Comparison of ENCODE assay signal across 18 cellular contexts in genomic region chr1:10899490-10900264, GRCh38.
DNase-seq lines count a peak whose midpoint lies in the region; ATAC-seq, FAIRE-seq and TF ChIP-seq lines count a peak whose summit lies in the region.
"Had no signal": no experiment of that assay in that cellular context is flagged by ENCODE, and none has a peak within 500 bp of the region (broad histone marks: within the 10 kb centered on the region; RNA-seq: fewer than 3 reads in every experiment).

No MANE protein-coding gene starts in this region.

- WGBS in IMR-90 (ENCODE audit: extremely low coverage in 2 of 2, insufficient read length in 1 of 2), 2 experiments, result 86% methylated on average over 9 of the region's 18 CpGs; no CpG with 5 or more reads in 1 of the 2 experiments
- 23% methylated on average over 13 of the region's 18 CpGs for whole genome bisulfite sequencing in mammary epithelial cell (ENCODE audit: low coverage, missing lambda C conversion rate)

- no peak overlapping the region for H2AK9ac ChIP-seq in IMR-90 (replicated peaks; ENCODE audit: low read depth, low read length, poor library complexity)

- H3K4me2 ChIP-seq in BLaER1 (peak overlapping the region; percentile 83), IMR-90 (ENCODE audit: low read depth, low read length) (no peak overlapping the region), mammary epithelial cell (ENCODE audit: insufficient read depth, low read depth, low read length) (peak overlapping the region; percentile 74)

- TF ChIP-seq CTCF in IMR-90 (conservative IDR thresholded peaks at IDR 0.05; ENCODE audit: low read depth, low read length) (no peak), mammary epithelial cell (conservative IDR thresholded peaks at IDR 0.05 in 1 of 2, IDR thresholded peaks at IDR 0.05 in 1 of 2; ENCODE audit: extremely low read depth in 1 of 2, insufficient read depth in 1 of 2, low read depth in 1 of 2, low read length in 2 of 2) (no peak), kidney (IDR thresholded peaks at IDR 0.05; ENCODE audit: borderline replicate concordance, extremely low read depth, insufficient read depth) (no peak)

- in situ Hi-C loops in IMR-90 (cut with MboI; ENCODE audit: low sequenced_read_pairs) (no loop called here), mammary epithelial cell (cut with MboI; ENCODE audit: low sequenced_read_pairs in 2 of 2) (no loop called here)

- no peak overlapping the region for H3K23ac ChIP-seq in IMR-90 (ENCODE audit: low read depth, low read length)

- H4K5ac ChIP-seq in IMR-90 (ENCODE audit: low read depth, low read length), result no peak overlapping the region

- no peak overlapping the region for H3K14ac ChIP-seq in IMR-90 (replicated peaks; ENCODE audit: low read depth, low read length)

- H3K4me3 ChIP-seq in BLaER1 (no peak overlapping the region), IMR-90 (ENCODE audit: insufficient read depth, low read depth, low read length) (no peak overlapping the region), mammary epithelial cell (replicated peaks in 1 of 3; ENCODE audit: insufficient read depth in 1 of 3, low read depth in 2 of 3, low read length in 3 of 3) (peak overlapping the region in 2 of 3 experiments; percentile 15 to 20), kidney (ENCODE audit: low read length in 2 of 2) (no peak overlapping the region)
- H3K4me3 ChIP-seq: A549, dorsolateral prefrontal cortex, thyroid gland had no signal

- no peak overlapping the region for H2BK20ac ChIP-seq in IMR-90 (ENCODE audit: low read depth, low read length)

- H3K27ac ChIP-seq in BLaER1 (no peak overlapping the region), IMR-90 (ENCODE audit: insufficient read depth, low read length) (no peak overlapping the region), mammary epithelial cell (ENCODE audit: insufficient read depth, low read depth, low read length) (peak overlapping the region; percentile 82), kidney (ENCODE audit: low read depth in 2 of 2, low read length in 2 of 2) (no peak overlapping the region)
- H3K27ac ChIP-seq: C4-2B, dorsolateral prefrontal cortex, thyroid gland had no signal

- no peak for TF ChIP-seq RAD21 in IMR-90 (IDR thresholded peaks at IDR 0.05; ENCODE audit: low read length)

- dilution Hi-C loops in IMR-90 (cut with HindIII; ENCODE audit: low sequenced_read_pairs, unreplicated experiment) (no loop called here), mammary epithelial cell (cut with HindIII; ENCODE audit: low sequenced_read_pairs) (no loop called here)

- no peak overlapping the region for H3K18ac ChIP-seq in IMR-90 (ENCODE audit: low read depth, low read length)

- peaks cover 60% of the 10 kb centered on the region for H3K4me1 ChIP-seq in BLaER1
- no peaks in the 10 kb centered on the region for H3K4me1 ChIP-seq in IMR-90 (ENCODE audit: control insufficient read depth, insufficient read depth, low read length)
- H3K4me1 ChIP-seq in mammary epithelial cell (ENCODE audit: insufficient read depth, low read length), result peaks cover 46% of the 10 kb centered on the region
- no peaks in the 10 kb centered on the region for H3K4me1 ChIP-seq in kidney (ENCODE audit: control insufficient read depth in 1 of 2, insufficient read depth in 1 of 2, low read depth in 1 of 2, low read length in 2 of 2)

- POLR2A ChIA-PET in IMR-90 (lab: Charles Lee; ENCODE audit: unreplicated experiment), result no interaction called here

- no peak overlapping the region for H2BK15ac ChIP-seq in IMR-90 (ENCODE audit: low read depth, low read length)

- H3K9me1 ChIP-seq in IMR-90 (ENCODE audit: insufficient read depth, low read length), result no peaks in the 10 kb centered on the region

- H3K56ac ChIP-seq in IMR-90 (ENCODE audit: extremely low read depth, insufficient read depth, low read length), result no peak overlapping the region

- no peak overlapping the region for H2BK5ac ChIP-seq in IMR-90 (ENCODE audit: low read depth, low read length, poor library complexity, severe bottlenecking)

- H4K91ac ChIP-seq in IMR-90 (ENCODE audit: insufficient read depth, low read depth, low read length), result no peak overlapping the region

- H2AK5ac ChIP-seq in IMR-90 (ENCODE audit: low read depth, low read length), result no peak overlapping the region

- no peak overlapping the region for H4K8ac ChIP-seq in IMR-90 (ENCODE audit: low read depth in 2 of 2, low read length in 2 of 2)

- peaks cover 48% of the 10 kb centered on the region; the same call in 1 of the 2 replicates for H4K20me1 ChIP-seq in BLaER1
- H4K20me1 ChIP-seq in IMR-90 (ENCODE audit: insufficient read depth, low read length), result no peaks in the 10 kb centered on the region
- H4K20me1 ChIP-seq in mammary epithelial cell (ENCODE audit: insufficient read depth, low read length), result no peaks in the 10 kb centered on the region

- DNase-seq in IMR-90, result no peak
- peak; percentile 95 for DNase-seq in mammary epithelial cell
- DNase-seq in kidney, result peak; percentile 28
- DNase-seq in NCI-H2171 (lab: John Stamatoyannopoulos, UW), result no peak
- no peak for DNase-seq in midbrain (lab: John Stamatoyannopoulos, UW)
- DNase-seq in NCI-H1436 treated with DMSO at 0.1 percent for 48 hours (lab: John Stamatoyannopoulos, UW), result no peak
- DNase-seq: activated naive CD8-positive, alpha-beta T cell treated with anti-CD3 and anti-CD28 coated beads, Interleukin-2, amount 10 ng/mL, durations not matched to agents 7 days and 5 days; activated T-cell treated with anti-CD3 and anti-CD28 coated beads, Interleukin-2, amount 50 U/mL, for 72 hours; DMS53; dorsolateral prefrontal cortex; NCI-H1694 treated with DMSO at 0.1 percent for 48 hours; SHP77; T-cell; thyroid gland had no signal

- H3K79me2 ChIP-seq in mammary epithelial cell (ENCODE audit: insufficient read depth, low read length), result no peaks in the 10 kb centered on the region

- H3K4ac ChIP-seq in IMR-90 (ENCODE audit: low read depth, low read length), result no peak overlapping the region

- no peak for TF ChIP-seq POLR2A in IMR-90 (IDR thresholded peaks at IDR 0.05; ENCODE audit: low read depth, low read length)

- H2AFZ ChIP-seq in IMR-90 (replicated peaks; ENCODE audit: low read length, poor library complexity) (peak overlapping the region; percentile 8), mammary epithelial cell (ENCODE audit: low read depth, low read length) (peak overlapping the region; percentile 70)

- no peak for FAIRE-seq in kidney (lab: Jason Lieb, UNC)
- FAIRE-seq: A549 had no signal

- no peaks in the 10 kb centered on the region for H3K9me3 ChIP-seq in BLaER1
- no peaks in the 10 kb centered on the region for H3K9me3 ChIP-seq in IMR-90 (ENCODE audit: control insufficient read depth, insufficient read depth, low read length)
- no peaks in the 10 kb centered on the region for H3K9me3 ChIP-seq in mammary epithelial cell (replicated peaks; ENCODE audit: insufficient read depth, low read length)
- no peaks in the 10 kb centered on the region for H3K9me3 ChIP-seq in kidney (ENCODE audit: control insufficient read depth in 1 of 2, low read length in 2 of 2)
- H3K9me3 ChIP-seq: A549, thyroid gland had no signal

- no peak overlapping the region for H2BK120ac ChIP-seq in IMR-90 (ENCODE audit: low read depth, low read length)

- no TSS peak for BruUV-seq in IMR-90 (replicated peaks; lab: Mats Ljungman, UMichigan)
- BruUV-seq in mammary epithelial cell (replicated peaks; lab: Mats Ljungman, UMichigan), result TSS peak; percentile 88

- H3K36me3 ChIP-seq in BLaER1 (no peaks in the 10 kb centered on the region), IMR-90 (ENCODE audit: control insufficient read depth, insufficient read depth, low read length) (no peaks in the 10 kb centered on the region), mammary epithelial cell (ENCODE audit: insufficient read depth, low read length) (no peaks in the 10 kb centered on the region), kidney (ENCODE audit: control insufficient read depth in 1 of 2, insufficient read depth in 2 of 2, low read length in 2 of 2) (no peaks in the 10 kb centered on the region)
- H3K36me3 ChIP-seq: thyroid gland had no signal

- H3K9ac ChIP-seq in BLaER1 (no peak overlapping the region), IMR-90 (ENCODE audit: low read depth, low read length) (no peak overlapping the region), mammary epithelial cell (ENCODE audit: insufficient read depth, low read length) (peak overlapping the region; percentile 65), kidney (ENCODE audit: low read length in 2 of 2) (no peak overlapping the region)

- peaks cover 31% of the 10 kb centered on the region for H3K27me3 ChIP-seq in BLaER1
- H3K27me3 ChIP-seq in IMR-90 (ENCODE audit: control insufficient read depth, insufficient read depth, low read length), result peaks cover 6% of the 10 kb centered on the region
- no peaks in the 10 kb centered on the region for H3K27me3 ChIP-seq in mammary epithelial cell (ENCODE audit: insufficient read depth, low read length)
- H3K27me3 ChIP-seq: thyroid gland had no signal

- no peaks in the 10 kb centered on the region for H3K79me1 ChIP-seq in IMR-90 (ENCODE audit: low read depth in 1 of 2, low read length in 2 of 2)

- intact Hi-C loops in IMR-90 (cut with micrococcal nuclease) (no loop called here), mammary epithelial cell (cut with micrococcal nuclease) (loop anchor here (1.0 to 10.0 kb wide), 6 partner anchors 33 to 475 kb away; partner anchors contain the start of gene TARDBP), kidney (cut with DNase I) (no loop called here)

- CTCF ChIA-PET in IMR-90 (lab: Yijun Ruan, JAX) (no interaction called here), mammary epithelial cell (lab: Charles Lee; ENCODE audit: low non-redundant PET) (interaction anchor here (0.6 to 0.8 kb wide), 2 partner anchors 288 to 392 kb away, joined by 3 read pairs; no protein-coding TSS in a partner anchor)

- ATAC-seq in IMR-90 (ENCODE audit: low read depth) (no peak), GM18517 (IDR thresholded peaks at IDR 0.05; ENCODE audit: unreplicated experiment) (no peak)
- ATAC-seq: activated T-cell treated with anti-CD3 and anti-CD28 coated beads, Interleukin-2, amount 50 U/mL, for 72 hours; T-cell had no signal

TF ChIP-seq in IMR-90, 13 proteins besides CTCF, POLR2A, EP300 and RAD21 (continues in another document):
- TF ChIP-seq USF2 (IDR thresholded peaks at IDR 0.05; ENCODE audit: low read depth, low read length), result no peak

Comparison
In these comparisons a context has a peak if more than half of its experiments do, and no peak if none do; other contexts are left out.
1. H3K4me3 ChIP-seq: peak in mammary epithelial cell (2 of 3); none in BLaER1 (single experiment), IMR-90 (single experiment) and kidney (0 of 2).
2. DNase-seq: peak in mammary epithelial cell (single experiment) and kidney (single experiment); none in IMR-90 (single experiment), NCI-H2171 (single experiment), midbrain (single experiment) and NCI-H1436 treated with DMSO at 0.1 percent for 48 hours (single experiment).